Comparison of ENCODE assay signal across 9 cellular contexts in the genomic region with DNA sequence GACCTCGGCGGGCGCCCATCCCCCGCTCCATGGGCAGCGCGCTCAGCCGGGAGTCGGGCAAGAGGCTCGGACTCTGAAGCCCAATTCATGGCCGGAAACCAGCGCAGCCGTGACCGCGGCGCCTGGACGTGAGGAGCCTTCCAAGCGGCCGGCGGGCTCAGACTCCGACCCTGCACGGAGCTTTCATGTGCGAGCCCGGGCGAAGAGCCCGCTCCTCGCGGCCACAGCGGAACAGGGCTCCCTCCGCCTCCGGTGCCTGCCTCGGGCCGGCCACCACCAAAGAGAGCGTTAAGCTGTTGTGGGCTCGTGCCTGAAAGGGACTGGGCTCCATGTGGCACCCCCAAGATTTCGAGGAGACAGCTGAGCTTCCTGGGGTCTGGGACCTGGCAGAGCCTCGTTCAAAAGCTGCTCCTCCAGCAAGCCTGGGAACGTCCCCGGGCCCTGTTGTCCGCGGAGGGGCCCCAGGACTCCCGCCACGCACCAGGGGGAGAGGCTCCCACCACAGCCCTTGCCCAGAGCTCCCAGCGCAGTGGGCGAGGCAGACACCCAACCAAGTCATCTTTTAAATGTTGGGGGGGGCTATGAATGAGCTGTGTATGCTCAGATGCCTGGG. TPM values are rescaled to one million over a fixed set of nuclear protein-coding genes. Genes with fewer than 3 reads are reported as not detected.
A peak's percentile ranks its signal among the peaks of the same experiment; 100 is the strongest.
DNase-seq lines count a peak whose midpoint lies in the region; ATAC-seq and TF ChIP-seq lines count a peak whose summit lies in the region.
"Had no signal": no experiment of that assay in that cellular context is flagged by ENCODE, and none has a peak within 500 bp of the region (broad histone marks: within the 10 kb centered on the region; RNA-seq: fewer than 3 reads in every experiment).

No MANE protein-coding gene starts in this region.

- no peak for TF ChIP-seq CTCF in BE2C (IDR thresholded peaks at IDR 0.05; ENCODE audit: low read depth, low read length)

- POLR2A ChIA-PET in naive thymus-derived CD4-positive, alpha-beta T cell (lab: Charles Lee): no interaction called here

- CTCF ChIA-PET in naive thymus-derived CD4-positive, alpha-beta T cell (lab: Charles Lee): no interaction called here

- H3K9me3 ChIP-seq in BE2C: peaks cover 3% of the 10 kb centered on the region; the same call in 1 of the 2 replicates
- no peaks in the 10 kb centered on the region for H3K9me3 ChIP-seq in naive thymus-derived CD4-positive, alpha-beta T cell (ENCODE audit: control insufficient read depth in 2 of 3, low read length in 3 of 3)

- ATAC-seq in HG03432 (IDR thresholded peaks at IDR 0.05; ENCODE audit: unreplicated experiment) (peak; percentile 22), HG03469 (IDR thresholded peaks at IDR 0.05; ENCODE audit: unreplicated experiment) (no peak)
- ATAC-seq in effector memory CD8-positive, alpha-beta T cell (replicated peaks): no peak
- ATAC-seq in naive thymus-derived CD4-positive, alpha-beta T cell: no peak

- intact Hi-C loops in naive thymus-derived CD4-positive, alpha-beta T cell (cut with micrococcal nuclease): no loop called here

- H3K4me3 ChIP-seq in BE2C (ENCODE audit: low read depth, low read length): peak overlapping the region; percentile 53
- no peak overlapping the region for H3K4me3 ChIP-seq in naive thymus-derived CD4-positive, alpha-beta T cell (ENCODE audit: low read length)

- DNase-seq in BE2C (no peak), 8988T (no peak), HCEC 1CT (no peak), NCI-H2171 treated with DMSO at 0.1 percent for 48 hours (lab: John Stamatoyannopoulos, UW) (no peak)
- DNase-seq in effector memory CD8-positive, alpha-beta T cell: no peak
- no peak for DNase-seq in naive thymus-derived CD4-positive, alpha-beta T cell
- DNase-seq: stimulated activated CD4-positive, alpha-beta T cell treated with anti-CD3 and anti-CD28 coated beads, Interleukin-4, amount 100 ng/mL, for 24 hours had no signal

- H3K36me3 Mint-ChIP-seq in effector memory CD8-positive, alpha-beta T cell (ENCODE audit: insufficient read depth): no peaks in the 10 kb centered on the region
- peaks cover 0 to 3% (median 0%) of the 10 kb centered on the region in 5 donors for H3K36me3 Mint-ChIP-seq in naive thymus-derived CD4-positive, alpha-beta T cell

- peaks cover 7% of the 10 kb centered on the region in 2 donors for H3K4me1 Mint-ChIP-seq in effector memory CD8-positive, alpha-beta T cell (ENCODE audit: low read depth in 2 of 2)
- H3K4me1 Mint-ChIP-seq in naive thymus-derived CD4-positive, alpha-beta T cell: peaks cover 6 to 25% (median 15%) of the 10 kb centered on the region in 7 donors

- H3K4me3 Mint-ChIP-seq in effector memory CD8-positive, alpha-beta T cell: peak overlapping the region; percentile 8 to 13
- H3K4me3 Mint-ChIP-seq in naive thymus-derived CD4-positive, alpha-beta T cell: peak overlapping the region in 8 of 10 donors; percentile 27 to 77 (median 64)

- H3K9me3 Mint-ChIP-seq in effector memory CD8-positive, alpha-beta T cell: no peaks in the 10 kb centered on the region
- H3K9me3 Mint-ChIP-seq in naive thymus-derived CD4-positive, alpha-beta T cell: no peaks in the 10 kb centered on the region

- peaks cover 17% of the 10 kb centered on the region for H3K36me3 ChIP-seq in BE2C
- H3K36me3 ChIP-seq in naive thymus-derived CD4-positive, alpha-beta T cell (ENCODE audit: control insufficient read depth in 2 of 3, insufficient read depth in 3 of 3, low read length in 3 of 3): no peaks in the 10 kb centered on the region

- peaks cover 11% of the 10 kb centered on the region for H3K4me1 ChIP-seq in BE2C
- peaks cover 0 to 11% of the 10 kb centered on the region in 2 donors for H3K4me1 ChIP-seq in naive thymus-derived CD4-positive, alpha-beta T cell (ENCODE audit: control insufficient read depth in 2 of 2, insufficient read depth in 2 of 2, low read length in 2 of 2)

- peaks cover 6% of the 10 kb centered on the region for H3K27me3 ChIP-seq in BE2C
- H3K27me3 ChIP-seq in naive thymus-derived CD4-positive, alpha-beta T cell (ENCODE audit: control insufficient read depth in 2 of 2, insufficient read depth in 2 of 2, low read length in 2 of 2): peaks cover 0 to 15% of the 10 kb centered on the region in 2 donors

- H3K27me3 Mint-ChIP-seq in effector memory CD8-positive, alpha-beta T cell: peaks cover 67 to 88% of the 10 kb centered on the region in 2 donors
- H3K27me3 Mint-ChIP-seq in naive thymus-derived CD4-positive, alpha-beta T cell: peaks cover 53 to 71% (median 63%) of the 10 kb centered on the region in 5 donors

- no peak overlapping the region for H3K27ac Mint-ChIP-seq in effector memory CD8-positive, alpha-beta T cell
- no peak overlapping the region for H3K27ac Mint-ChIP-seq in naive thymus-derived CD4-positive, alpha-beta T cell

- no peak overlapping the region for H3K27ac ChIP-seq in naive thymus-derived CD4-positive, alpha-beta T cell (ENCODE audit: low read depth, low read length)

RNA-seq across cellular contexts. Expression of a gene that starts 0.8 kb away (rescaled TPM):
- polyA plus RNA-seq in BE2C (2012; ENCODE audit: insufficient read depth, insufficient read length, low read depth): 55.8 TPM
- not detected for total RNA-seq in naive thymus-derived CD4-positive, alpha-beta T cell
- not detected for polyA plus RNA-seq in naive thymus-derived CD4-positive, alpha-beta T cell
